ENCODE assay signal across 14 cellular contexts in the genomic region with DNA sequence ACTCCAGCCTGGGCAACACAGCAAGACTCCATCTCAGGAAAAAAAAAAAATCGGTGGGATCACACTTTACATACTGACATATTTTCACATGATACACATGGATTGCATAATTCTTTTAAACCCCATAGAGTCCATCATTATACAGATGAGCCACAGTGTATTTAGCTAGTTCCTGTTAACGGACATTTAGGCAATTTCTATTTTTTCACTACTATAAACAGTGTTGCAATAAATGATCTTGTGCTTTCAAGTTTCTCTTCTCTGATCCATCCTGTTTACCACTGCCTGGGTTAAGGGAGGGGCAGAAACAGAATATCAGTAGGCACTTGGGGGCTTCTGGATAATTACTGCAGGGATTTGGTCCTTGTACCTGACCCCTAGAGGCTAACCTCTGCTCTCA. TPM values are rescaled to one million over a fixed set of nuclear protein-coding genes. Genes with fewer than 3 reads are reported as not detected.
A peak's percentile ranks its signal among the peaks of the same experiment; 100 is the strongest.
DNase-seq lines count a peak whose midpoint lies in the region; ATAC-seq and TF ChIP-seq lines count a peak whose summit lies in the region.
"Had no signal": no experiment of that assay in that cellular context is flagged by ENCODE, and none has a peak within 500 bp of the region (broad histone marks: within the 10 kb centered on the region; RNA-seq: fewer than 3 reads in every experiment).

No MANE protein-coding gene starts in this region.

- intact Hi-C loops in dorsolateral prefrontal cortex (cut with DNase I), result loop anchor here (5.0 to 10.0 kb wide), 4 partner anchors 47 to 1175 kb away; a partner anchor contains a TSS
- intact Hi-C loops in PC-3 (cut with micrococcal nuclease), result no loop called here

- no TSS peak for BruUV-seq in PC-3 (replicated peaks; lab: Mats Ljungman, UMichigan)

- H3K4ac ChIP-seq in neuronal stem cell (ENCODE audit: low read length), result no peak overlapping the region

- ATAC-seq in PC-3, result no peak
- ATAC-seq: activated T-cell treated with anti-CD3 and anti-CD28 coated beads, Interleukin-2, amount 50 U/mL, for 72 hours; natural killer cell treated with Interleukin-12 subunit alpha and Interleukin-12 subunit beta and Interleukin-15 and Interleukin-18, amount 100 ng/mL, for 72 hours had no signal

- H2BK15ac ChIP-seq in neuronal stem cell (ENCODE audit: low read length), result peak overlapping the region; percentile 79

- H4K20me1 ChIP-seq in PC-3 (ENCODE audit: low read length), result no peaks in the 10 kb centered on the region

- H3K4me2 ChIP-seq in neuronal stem cell (ENCODE audit: insufficient read depth, low read length, poor library complexity, severe bottlenecking) (no peak overlapping the region), PC-3 (ENCODE audit: low read length) (no peak overlapping the region)

- POLR2A ChIA-PET in PC-3 (lab: Charles Lee; ENCODE audit: unreplicated experiment), result no interaction called here

- H3K79me1 ChIP-seq in neuronal stem cell (ENCODE audit: low read depth, low read length), result no peaks in the 10 kb centered on the region

- no peaks in the 10 kb centered on the region for H3F3A ChIP-seq in PC-3 (ENCODE audit: low read length, unreplicated experiment)

- H2BK12ac ChIP-seq in neuronal stem cell (ENCODE audit: low read length), result no peak overlapping the region

- no peaks in the 10 kb centered on the region for H3K9me3 ChIP-seq in neuronal stem cell (replicated peaks in 1 of 2; ENCODE audit: control insufficient read depth in 2 of 2, insufficient read depth in 1 of 2, low read depth in 1 of 2, low read length in 2 of 2)
- H3K9me3 ChIP-seq in PC-3 (ENCODE audit: low read length), result no peaks in the 10 kb centered on the region
- H3K9me3 ChIP-seq: testis had no signal

- no peak overlapping the region for H4K91ac ChIP-seq in neuronal stem cell (ENCODE audit: low read depth, low read length, poor library complexity)

- H3K14ac ChIP-seq in neuronal stem cell (ENCODE audit: low read length), result no peak overlapping the region

- H3K4me1 ChIP-seq in neuronal stem cell (ENCODE audit: control insufficient read depth in 2 of 2, insufficient read depth in 1 of 2, low read depth in 1 of 2, low read length in 2 of 2) (peaks cover 10 to 15% of the 10 kb centered on the region in 2 donors), PC-3 (ENCODE audit: insufficient read depth, low read length) (peaks cover 6% of the 10 kb centered on the region; the same call in 1 of the 2 replicates)

- H3K9me2 ChIP-seq in PC-3 (replicated peaks; ENCODE audit: low read length), result no peaks in the 10 kb centered on the region

- peak; percentile 79 for DNase-seq in CD1c-positive myeloid dendritic cell (ENCODE audit: extremely low spot score)
- peak; percentile 74 for DNase-seq in NOMO-1 treated with dmso at 0.1 percent for 144 hours (lab: John Stamatoyannopoulos, UW; ENCODE audit: unreplicated experiment)
- no peak for DNase-seq in dorsolateral prefrontal cortex
- DNase-seq in neuronal stem cell (ENCODE audit: low spot score), result no peak
- no peak for DNase-seq in activated T-cell treated with anti-CD3 and anti-CD28 coated beads for 4 hours
- no peak for DNase-seq in AG08396 (ENCODE audit: low spot score)
- DNase-seq in PC-3, result no peak
- no peak for DNase-seq in NCI-H510A treated with DMSO at 0.1 percent for 48 hours (lab: John Stamatoyannopoulos, UW)
- DNase-seq: activated T-cell treated with anti-CD3 and anti-CD28 coated beads, Interleukin-2, amount 50 U/mL, for 72 hours; NCI-H2029; NCI-H446 treated with DMSO at 0.1 percent for 48 hours; testis; WERI-Rb-1 had no signal

- no peaks in the 10 kb centered on the region for H3K79me2 ChIP-seq in PC-3 (ENCODE audit: low read length)

- H3K27me3 ChIP-seq in dorsolateral prefrontal cortex (no peaks in the 10 kb centered on the region), neuronal stem cell (ENCODE audit: control insufficient read depth in 3 of 3, insufficient read depth in 3 of 3, low read depth in 1 of 3, low read length in 3 of 3) (no peaks in the 10 kb centered on the region), PC-3 (ENCODE audit: low read length) (no peaks in the 10 kb centered on the region)
- H3K27me3 ChIP-seq: testis had no signal

- peak overlapping the region in 4 of 59 donors; percentile 39 to 57 (median 46) for H3K4me3 ChIP-seq in dorsolateral prefrontal cortex
- H3K4me3 ChIP-seq in neuronal stem cell (ENCODE audit: low read length in 2 of 2), result no peak overlapping the region
- no peak overlapping the region for H3K4me3 ChIP-seq in PC-3 (ENCODE audit: low read length)
- H3K4me3 ChIP-seq: testis had no signal

- peak overlapping the region in 43 of 59 donors; percentile 5 to 79 (median 53) for H3K27ac ChIP-seq in dorsolateral prefrontal cortex
- H3K27ac ChIP-seq in neuronal stem cell (replicated peaks; ENCODE audit: low read length), result no peak overlapping the region
- H3K27ac ChIP-seq in PC-3 (ENCODE audit: low read length), result no peak overlapping the region
- H3K27ac ChIP-seq: testis, WERI-Rb-1 had no signal

- H2AK5ac ChIP-seq in neuronal stem cell (ENCODE audit: low read depth, low read length), result no peak overlapping the region

- no peak overlapping the region for H2BK5ac ChIP-seq in neuronal stem cell (ENCODE audit: low read length)

- H3K9ac ChIP-seq in neuronal stem cell (ENCODE audit: low read depth, low read length, poor library complexity) (no peak overlapping the region), PC-3 (ENCODE audit: low read length) (no peak overlapping the region)

- no peaks in the 10 kb centered on the region for H3K36me3 ChIP-seq in neuronal stem cell (replicated peaks in 1 of 2; ENCODE audit: control insufficient read depth in 2 of 2, insufficient read depth in 2 of 2, low read length in 2 of 2)
- no peaks in the 10 kb centered on the region for H3K36me3 ChIP-seq in PC-3 (ENCODE audit: low read depth, low read length)
- H3K36me3 ChIP-seq: WERI-Rb-1 had no signal

- no peak overlapping the region for H3K23ac ChIP-seq in neuronal stem cell (ENCODE audit: low read depth, low read length, poor library complexity)

- H2AFZ ChIP-seq in neuronal stem cell (ENCODE audit: low read length) (no peak overlapping the region), PC-3 (ENCODE audit: low read length) (no peak overlapping the region)

- H4K8ac ChIP-seq in neuronal stem cell (ENCODE audit: low read depth, low read length), result no peak overlapping the region

- H3K18ac ChIP-seq in neuronal stem cell (ENCODE audit: low read length), result no peak overlapping the region

- CTCF ChIA-PET in PC-3 (lab: Charles Lee), result no interaction called here

- WGBS in neuronal stem cell (ENCODE audit: extremely low coverage in 2 of 2, insufficient read length in 2 of 2, insufficient replicate concordance in 1 of 2), 2 donors, result no CpG with 5 or more reads among the region's 2 CpGs

- no peak overlapping the region for H2BK120ac ChIP-seq in neuronal stem cell (ENCODE audit: low read depth, low read length)

- TF ChIP-seq CTCF in dorsolateral prefrontal cortex (IDR thresholded peaks at IDR 0.05 in 54 of 56, conservative IDR thresholded peaks at IDR 0.05 in 2 of 56; ENCODE audit: low read depth in 1 of 56, partially characterized antibody in 56 of 56) (no peak), PC-3 (conservative IDR thresholded peaks at IDR 0.05; ENCODE audit: low read depth, low read length) (no peak)

RNA-seq across cellular contexts. Expression of a gene that starts 43.4 kb away (rescaled TPM):
- total RNA-seq in dorsolateral prefrontal cortex, result 100 to 1,000 TPM in 2 of 120 experiments, 10 to 100 TPM in 118; 19.4 to 116 (median 48.8) TPM
- polyA plus RNA-seq in neuronal stem cell (2013, experiment 1 of 2), result 3.5 TPM
- polyA plus RNA-seq in neuronal stem cell (2013, experiment 2 of 2), result 3.3 TPM
- total RNA-seq in PC-3 (2014; rRNA removed), result 25.6 and 27.6 TPM in 2 replicates

RNA-seq across cellular contexts. Expression of a gene that starts 48.0 kb away (rescaled TPM):
- total RNA-seq in dorsolateral prefrontal cortex, result 10 to 100 TPM in 107 of 120 experiments, 1 to 10 TPM in 13; 7.9 to 21.4 (median 12.6) TPM
- 7.8 TPM for polyA plus RNA-seq in neuronal stem cell (2013, experiment 1 of 2)
- polyA plus RNA-seq in neuronal stem cell (2013, experiment 2 of 2), result 8.5 TPM
- 9.7 and 10.8 TPM in 2 replicates for total RNA-seq in PC-3 (2014; rRNA removed)

RNA-seq across cellular contexts. Expression of a gene that starts 48.1 kb away (rescaled TPM):
- total RNA-seq in dorsolateral prefrontal cortex (100 to 1,000 TPM in 72 of 120 experiments, 10 to 100 TPM in 48; 60.9 to 153 (median 104) TPM), PC-3 (2014; rRNA removed) (904 and 934 TPM in 2 replicates)
- polyA plus RNA-seq in neuronal stem cell (2013, experiment 1 of 2), result 375 TPM
- 379 TPM for polyA plus RNA-seq in neuronal stem cell (2013, experiment 2 of 2)

Comparison
In these comparisons a context has a peak if more than half of its experiments do, and no peak if none do; other contexts are left out.
1. DNase-seq: peak in CD1c-positive myeloid dendritic cell (single experiment) and NOMO-1 treated with dmso at 0.1 percent for 144 hours (single experiment); none in dorsolateral prefrontal cortex (0 of 10), neuronal stem cell (single experiment), activated T-cell treated with anti-CD3 and anti-CD28 coated beads for 4 hours (single experiment), AG08396 (single experiment), PC-3 (single experiment) and NCI-H510A treated with DMSO at 0.1 percent for 48 hours (single experiment).
2. H3K27ac ChIP-seq: peak in dorsolateral prefrontal cortex (43 of 59); none in neuronal stem cell (single experiment) and PC-3 (single experiment).